1 cellular context compared by ENCODE assay signal in the genomic region with DNA sequence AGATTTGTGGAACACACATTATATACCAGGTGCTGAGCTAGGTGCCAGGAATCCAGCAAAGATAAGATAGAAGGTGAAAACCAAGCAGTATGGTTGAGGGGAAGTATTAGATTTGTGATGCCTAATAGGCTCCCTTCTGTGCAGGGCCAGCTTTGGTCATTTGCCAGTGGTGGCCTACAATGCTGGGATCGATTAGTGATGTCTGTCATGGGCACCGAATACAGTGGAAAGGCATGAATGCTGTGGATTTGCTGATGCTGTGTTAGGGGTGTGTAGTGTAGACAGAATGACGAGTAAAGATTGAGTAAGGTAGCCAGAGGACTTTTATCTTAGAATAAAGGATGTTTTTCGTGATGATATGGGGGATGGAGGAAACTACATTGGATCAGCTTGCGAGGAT.
A peak's percentile ranks its signal among the peaks of the same experiment; 100 is the strongest.
TF ChIP-seq lines count a peak whose summit lies in the region.

No MANE protein-coding gene starts in this region.

TF ChIP-seq in K562, 482 proteins besides CTCF, POLR2A, EP300 and RAD21:
- TF ChIP-seq CHD2 (IDR thresholded peaks at IDR 0.05; ENCODE audit: low read depth, low read length) (no peak), POLR2B (IDR thresholded peaks at IDR 0.05; ENCODE audit: low read depth, partially characterized antibody) (no peak), ZNF23 (CRISPR knock-in tag; IDR thresholded peaks at IDR 0.05) (peak; percentile 94), PCBP1 (IDR thresholded peaks at IDR 0.05; ENCODE audit: low read depth, low read length, poor library complexity, severe bottlenecking) (no peak), NFE2L1 (tag; IDR thresholded peaks at IDR 0.05; ENCODE audit: borderline replicate concordance, low read depth) (no peak), ZBTB17 (CRISPR knock-in tag; IDR thresholded peaks at IDR 0.05) (peak; percentile 96), CCAR2 (IDR thresholded peaks at IDR 0.05; ENCODE audit: low read depth, low read length) (no peak), ARID3A (IDR thresholded peaks at IDR 0.05; ENCODE audit: borderline replicate concordance, low read depth, low read length) (no peak), CREM (IDR thresholded peaks at IDR 0.05; ENCODE audit: low read depth) (no peak), RBBP5 (IDR thresholded peaks at IDR 0.05; ENCODE audit: borderline replicate concordance, insufficient read depth, low read length, poor library complexity, severe bottlenecking) (no peak), ZNF197 (CRISPR knock-in tag; IDR thresholded peaks at IDR 0.05; ENCODE audit: low read depth) (no peak), CREB5 (CRISPR knock-in tag; IDR thresholded peaks at IDR 0.05) (no peak), KLF13 (tag; IDR thresholded peaks at IDR 0.05; ENCODE audit: borderline replicate concordance, low read depth) (no peak)
- TF ChIP-seq, protein P1, sequence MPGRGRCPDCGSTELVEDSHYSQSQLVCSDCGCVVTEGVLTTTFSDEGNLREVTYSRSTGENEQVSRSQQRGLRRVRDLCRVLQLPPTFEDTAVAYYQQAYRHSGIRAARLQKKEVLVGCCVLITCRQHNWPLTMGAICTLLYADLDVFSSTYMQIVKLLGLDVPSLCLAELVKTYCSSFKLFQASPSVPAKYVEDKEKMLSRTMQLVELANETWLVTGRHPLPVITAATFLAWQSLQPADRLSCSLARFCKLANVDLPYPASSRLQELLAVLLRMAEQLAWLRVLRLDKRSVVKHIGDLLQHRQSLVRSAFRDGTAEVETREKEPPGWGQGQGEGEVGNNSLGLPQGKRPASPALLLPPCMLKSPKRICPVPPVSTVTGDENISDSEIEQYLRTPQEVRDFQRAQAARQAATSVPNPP (IDR thresholded peaks at IDR 0.05; ENCODE audit: borderline replicate concordance, insufficient read depth, insufficient read length) = no peak
- TF ChIP-seq, protein P2, sequence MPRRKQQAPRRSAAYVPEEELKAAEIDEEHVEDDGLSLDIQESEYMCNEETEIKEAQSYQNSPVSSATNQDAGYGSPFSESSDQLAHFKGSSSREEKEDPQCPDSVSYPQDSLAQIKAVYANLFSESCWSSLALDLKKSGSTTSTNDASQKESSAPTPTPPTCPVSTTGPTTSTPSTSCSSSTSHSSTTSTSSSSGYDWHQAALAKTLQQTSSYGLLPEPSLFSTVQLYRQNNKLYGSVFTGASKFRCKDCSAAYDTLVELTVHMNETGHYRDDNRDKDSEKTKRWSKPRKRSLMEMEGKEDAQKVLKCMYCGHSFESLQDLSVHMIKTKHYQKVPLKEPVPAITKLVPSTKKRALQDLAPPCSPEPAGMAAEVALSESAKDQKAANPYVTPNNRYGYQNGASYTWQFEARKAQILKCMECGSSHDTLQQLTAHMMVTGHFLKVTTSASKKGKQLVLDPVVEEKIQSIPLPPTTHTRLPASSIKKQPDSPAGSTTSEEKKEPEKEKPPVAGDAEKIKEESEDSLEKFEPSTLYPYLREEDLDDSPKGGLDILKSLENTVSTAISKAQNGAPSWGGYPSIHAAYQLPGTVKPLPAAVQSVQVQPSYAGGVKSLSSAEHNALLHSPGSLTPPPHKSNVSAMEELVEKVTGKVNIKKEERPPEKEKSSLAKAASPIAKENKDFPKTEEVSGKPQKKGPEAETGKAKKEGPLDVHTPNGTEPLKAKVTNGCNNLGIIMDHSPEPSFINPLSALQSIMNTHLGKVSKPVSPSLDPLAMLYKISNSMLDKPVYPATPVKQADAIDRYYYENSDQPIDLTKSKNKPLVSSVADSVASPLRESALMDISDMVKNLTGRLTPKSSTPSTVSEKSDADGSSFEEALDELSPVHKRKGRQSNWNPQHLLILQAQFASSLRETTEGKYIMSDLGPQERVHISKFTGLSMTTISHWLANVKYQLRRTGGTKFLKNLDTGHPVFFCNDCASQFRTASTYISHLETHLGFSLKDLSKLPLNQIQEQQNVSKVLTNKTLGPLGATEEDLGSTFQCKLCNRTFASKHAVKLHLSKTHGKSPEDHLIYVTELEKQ (CRISPR knock-in tag; IDR thresholded peaks at IDR 0.05) = no peak
- TF ChIP-seq, protein P3, sequence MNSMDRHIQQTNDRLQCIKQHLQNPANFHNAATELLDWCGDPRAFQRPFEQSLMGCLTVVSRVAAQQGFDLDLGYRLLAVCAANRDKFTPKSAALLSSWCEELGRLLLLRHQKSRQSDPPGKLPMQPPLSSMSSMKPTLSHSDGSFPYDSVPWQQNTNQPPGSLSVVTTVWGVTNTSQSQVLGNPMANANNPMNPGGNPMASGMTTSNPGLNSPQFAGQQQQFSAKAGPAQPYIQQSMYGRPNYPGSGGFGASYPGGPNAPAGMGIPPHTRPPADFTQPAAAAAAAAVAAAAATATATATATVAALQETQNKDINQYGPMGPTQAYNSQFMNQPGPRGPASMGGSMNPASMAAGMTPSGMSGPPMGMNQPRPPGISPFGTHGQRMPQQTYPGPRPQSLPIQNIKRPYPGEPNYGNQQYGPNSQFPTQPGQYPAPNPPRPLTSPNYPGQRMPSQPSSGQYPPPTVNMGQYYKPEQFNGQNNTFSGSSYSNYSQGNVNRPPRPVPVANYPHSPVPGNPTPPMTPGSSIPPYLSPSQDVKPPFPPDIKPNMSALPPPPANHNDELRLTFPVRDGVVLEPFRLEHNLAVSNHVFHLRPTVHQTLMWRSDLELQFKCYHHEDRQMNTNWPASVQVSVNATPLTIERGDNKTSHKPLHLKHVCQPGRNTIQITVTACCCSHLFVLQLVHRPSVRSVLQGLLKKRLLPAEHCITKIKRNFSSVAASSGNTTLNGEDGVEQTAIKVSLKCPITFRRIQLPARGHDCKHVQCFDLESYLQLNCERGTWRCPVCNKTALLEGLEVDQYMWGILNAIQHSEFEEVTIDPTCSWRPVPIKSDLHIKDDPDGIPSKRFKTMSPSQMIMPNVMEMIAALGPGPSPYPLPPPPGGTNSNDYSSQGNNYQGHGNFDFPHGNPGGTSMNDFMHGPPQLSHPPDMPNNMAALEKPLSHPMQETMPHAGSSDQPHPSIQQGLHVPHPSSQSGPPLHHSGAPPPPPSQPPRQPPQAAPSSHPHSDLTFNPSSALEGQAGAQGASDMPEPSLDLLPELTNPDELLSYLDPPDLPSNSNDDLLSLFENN (IDR thresholded peaks at IDR 0.05; ENCODE audit: low read depth in 2 of 2, low read length in 2 of 2) = peak in 1 of 2 experiments; percentile 56; a peak in 1 of 4 replicates
- TF ChIP-seq, protein P4, sequence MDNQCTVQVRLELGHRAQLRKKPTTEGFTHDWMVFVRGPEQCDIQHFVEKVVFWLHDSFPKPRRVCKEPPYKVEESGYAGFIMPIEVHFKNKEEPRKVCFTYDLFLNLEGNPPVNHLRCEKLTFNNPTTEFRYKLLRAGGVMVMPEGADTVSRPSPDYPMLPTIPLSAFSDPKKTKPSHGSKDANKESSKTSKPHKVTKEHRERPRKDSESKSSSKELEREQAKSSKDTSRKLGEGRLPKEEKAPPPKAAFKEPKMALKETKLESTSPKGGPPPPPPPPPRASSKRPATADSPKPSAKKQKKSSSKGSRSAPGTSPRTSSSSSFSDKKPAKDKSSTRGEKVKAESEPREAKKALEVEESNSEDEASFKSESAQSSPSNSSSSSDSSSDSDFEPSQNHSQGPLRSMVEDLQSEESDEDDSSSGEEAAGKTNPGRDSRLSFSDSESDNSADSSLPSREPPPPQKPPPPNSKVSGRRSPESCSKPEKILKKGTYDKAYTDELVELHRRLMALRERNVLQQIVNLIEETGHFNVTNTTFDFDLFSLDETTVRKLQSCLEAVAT (IDR thresholded peaks at IDR 0.05) = peak in 1 of 2 experiments; percentile 93; a peak in 2 of 4 replicates
